10 cellular contexts compared by ENCODE assay signal in the genomic region with DNA sequence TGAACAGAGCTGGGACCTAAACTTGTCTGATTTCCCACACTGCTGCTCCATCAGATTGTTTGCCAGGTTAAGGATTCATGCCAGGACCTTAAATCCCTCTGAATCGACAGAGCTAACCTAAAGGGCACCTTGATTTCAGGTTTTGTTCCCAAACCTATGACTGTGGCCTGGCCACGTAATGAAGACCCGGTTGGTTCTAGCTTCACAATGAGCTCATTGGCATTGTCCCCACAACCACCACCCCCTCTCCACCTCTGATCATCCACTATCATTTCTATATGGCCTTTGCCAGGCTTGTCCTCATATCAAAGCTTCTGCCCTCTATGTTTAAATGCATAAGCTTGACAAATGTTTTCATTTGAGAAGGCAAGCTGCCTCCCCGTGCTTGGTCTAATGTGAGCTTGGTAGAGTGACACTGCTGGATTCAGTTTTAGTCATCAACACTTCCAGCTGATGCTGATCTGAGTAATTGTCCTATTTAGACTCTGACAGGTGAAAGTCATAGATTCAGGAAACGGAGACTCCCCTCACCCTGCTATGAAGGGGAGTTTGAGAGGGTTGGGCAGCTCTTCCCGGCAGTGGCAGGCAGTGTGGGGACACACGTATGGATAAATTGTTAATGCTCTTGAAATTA.
A peak's percentile ranks its signal among the peaks of the same experiment; 100 is the strongest.
DNase-seq lines count a peak whose midpoint lies in the region; ATAC-seq and TF ChIP-seq lines count a peak whose summit lies in the region.
"Had no signal": no experiment of that assay in that cellular context is flagged by ENCODE, and none has a peak within 500 bp of the region (broad histone marks: within the 10 kb centered on the region; RNA-seq: fewer than 3 reads in every experiment).

No MANE protein-coding gene starts in this region.

- H3K4me3 ChIP-seq in GM12864 (ENCODE audit: low read depth, low read length) (no peak overlapping the region), colonic mucosa (no peak overlapping the region)

- H3K27ac ChIP-seq in colonic mucosa = no peak overlapping the region

- H3K9ac ChIP-seq in colonic mucosa (ENCODE audit: low read depth in 2 of 2, low read length in 2 of 2) = no peak overlapping the region

- DNase-seq in GM12864 (ENCODE audit: low read depth) (peak; percentile 69), colonic mucosa (no peak), globus pallidus (ENCODE audit: low spot score) (no peak)
- DNase-seq in stimulated activated naive CD4-positive, alpha-beta T cell (lab: John Stamatoyannopoulos, UW) = no peak
- no peak for DNase-seq in central memory CD4-positive, alpha-beta T cell
- DNase-seq: NCI-H1105 treated with DMSO at 0.1 percent for 48 hours, RPMI8226 had no signal

- intact Hi-C loops in colonic mucosa (cut with DNase I) = no loop called here

- no peaks in the 10 kb centered on the region for H3K4me1 ChIP-seq in colonic mucosa

- no peaks in the 10 kb centered on the region for H3K36me3 ChIP-seq in colonic mucosa

- TF ChIP-seq CTCF in GM12864 (IDR thresholded peaks at IDR 0.05; ENCODE audit: low read depth, low read length, missing control alignments) = no peak
- TF ChIP-seq CTCF in colonic mucosa (IDR thresholded peaks at IDR 0.05) = no peak

- H3K9me3 ChIP-seq in colonic mucosa = no peaks in the 10 kb centered on the region

- H3K27me3 ChIP-seq in colonic mucosa = no peaks in the 10 kb centered on the region

- ATAC-seq in GM19023 (IDR thresholded peaks at IDR 0.05; ENCODE audit: unreplicated experiment) = peak; percentile 98
- ATAC-seq in HG02759 (IDR thresholded peaks at IDR 0.05; ENCODE audit: unreplicated experiment) = peak; percentile 99
- peak; percentile 95 for ATAC-seq in HG03565 (IDR thresholded peaks at IDR 0.05; ENCODE audit: unreplicated experiment)
